Comparison of ENCODE assay signal across 8 cellular contexts in genomic region chr10:133394801-133395221, GRCh38. TPM values are rescaled to one million over a fixed set of nuclear protein-coding genes. Genes with fewer than 3 reads are reported as not detected.
A peak's percentile ranks its signal among the peaks of the same experiment; 100 is the strongest.
DNase-seq lines count a peak whose midpoint lies in the region; ATAC-seq, FAIRE-seq and TF ChIP-seq lines count a peak whose summit lies in the region.

No MANE protein-coding gene starts in this region.

- H3K9me3 Mint-ChIP-seq in CD4-positive, alpha-beta memory T cell, result peaks cover 0 to 2% (median 0%) of the 10 kb centered on the region in 8 donors
- H3K9me3 Mint-ChIP-seq in neural crest cell, result no peaks in the 10 kb centered on the region

- H3K4me2 ChIP-seq in H1 (ENCODE audit: insufficient read depth in 1 of 2, low read depth in 2 of 2, low read length in 2 of 2), result peak overlapping the region; percentile 74 to 82

- no peak for ATAC-seq in Panc1
- ATAC-seq in GM21367 (IDR thresholded peaks at IDR 0.05; ENCODE audit: unreplicated experiment), result no peak
- ATAC-seq in HG03196 (IDR thresholded peaks at IDR 0.05; ENCODE audit: unreplicated experiment), result no peak

- H3K36me3 Mint-ChIP-seq in CD4-positive, alpha-beta memory T cell, result peaks cover 12 to 30% of the 10 kb centered on the region in 2 donors
- peaks cover 13% of the 10 kb centered on the region for H3K36me3 Mint-ChIP-seq in neural crest cell (ENCODE audit: low read depth)

- H3K79me1 ChIP-seq in H1 (ENCODE audit: low read depth, low read length), result peaks cover 7% of the 10 kb centered on the region

- no peak overlapping the region for H3K56ac ChIP-seq in H1 (replicated peaks; ENCODE audit: insufficient read length, low read depth, low read length)

- no peaks in the 10 kb centered on the region for H3K9me3 ChIP-seq in CD4-positive, alpha-beta memory T cell (ENCODE audit: control insufficient read depth in 1 of 2, low read length in 2 of 2)
- H3K9me3 ChIP-seq in Panc1 (ENCODE audit: control insufficient read depth, insufficient read depth, low read depth, low read length), result no peaks in the 10 kb centered on the region
- no peaks in the 10 kb centered on the region for H3K9me3 ChIP-seq in H1 (ENCODE audit: insufficient read depth in 2 of 2, low read depth in 1 of 2, low read length in 1 of 2)

- no peak for TF ChIP-seq EP300 in H1 (IDR thresholded peaks at IDR 0.05; ENCODE audit: borderline replicate concordance in 1 of 2, low read depth in 2 of 2, low read length in 2 of 2)

- H4K8ac ChIP-seq in H1 (ENCODE audit: extremely low read depth, insufficient read depth, low read length), result no peak overlapping the region; the same call in 1 of the 2 replicates

- H2BK12ac ChIP-seq in H1 (ENCODE audit: low read depth, low read length), result no peak overlapping the region

- H4K20me1 ChIP-seq in H1 (replicated peaks in 1 of 2; ENCODE audit: control insufficient read depth in 1 of 2, insufficient read depth in 2 of 2, low read length in 2 of 2), result peaks cover 0 to 3% of the 10 kb centered on the region in 2 experiments

- in situ Hi-C loops in Panc1 (cut with HindIII; ENCODE audit: low pct_unique_long_range_greater_than_20kb, low sequenced_read_pairs), result no loop called here

- peaks cover 0 to 23% of the 10 kb centered on the region in 2 experiments; a peak in 2 of 4 replicates for H3K79me2 ChIP-seq in H1 (ENCODE audit: control insufficient read depth in 1 of 2, insufficient read depth in 2 of 2, low read length in 2 of 2)

- H2AFZ ChIP-seq in H1 (ENCODE audit: low read length), result no peak overlapping the region

- peak overlapping the region; percentile 88 to 95 (median 90) for H3K4me3 Mint-ChIP-seq in CD4-positive, alpha-beta memory T cell
- H3K4me3 Mint-ChIP-seq in neural crest cell, result peak overlapping the region; percentile 94

- peak overlapping the region; percentile 78 for H3K27ac ChIP-seq in CD4-positive, alpha-beta memory T cell (ENCODE audit: low read depth, low read length)
- H3K27ac ChIP-seq in Panc1 (ENCODE audit: low read length) (peak overlapping the region; percentile 99), H1 (ENCODE audit: low read depth, low read length) (0 out of 2 replicates have a peak overlapping the region, but pooled peaks have one; percentile 91)

- no peak overlapping the region for H3K14ac ChIP-seq in H1 (ENCODE audit: insufficient read length)

- no peaks in the 10 kb centered on the region for H3K27me3 ChIP-seq in CD4-positive, alpha-beta memory T cell (ENCODE audit: insufficient read depth, low read length)
- no peaks in the 10 kb centered on the region for H3K27me3 ChIP-seq in Panc1 (ENCODE audit: control insufficient read depth, insufficient read depth, low read length)
- no peaks in the 10 kb centered on the region for H3K27me3 ChIP-seq in H1 (replicated peaks in 1 of 4; ENCODE audit: control insufficient read depth in 3 of 4, extremely low read depth in 1 of 4, insufficient read depth in 3 of 4, low read length in 3 of 4)

- intact Hi-C loops in CD4-positive, alpha-beta memory T cell (cut with micrococcal nuclease), result loop anchor here (1.0 to 5.0 kb wide), 6 partner anchors 17 to 133 kb away; partner anchors contain the start of genes ECHS1, FUOM, TUBGCP2 and ZNF511
- intact Hi-C loops in Panc1 (cut with micrococcal nuclease; ENCODE audit: unreplicated experiment), result no loop called here

- peaks cover 26% of the 10 kb centered on the region for H3K36me3 ChIP-seq in CD4-positive, alpha-beta memory T cell (ENCODE audit: insufficient read depth, low read length)
- H3K36me3 ChIP-seq in Panc1 (ENCODE audit: control insufficient read depth, insufficient read depth, low read length), result peaks cover 7% of the 10 kb centered on the region
- H3K36me3 ChIP-seq in H1 (ENCODE audit: control insufficient read depth in 2 of 4, insufficient read depth in 4 of 4, low read length in 3 of 4), result peaks cover 6 to 33% (median 17%) of the 10 kb centered on the region in 4 experiments; a peak in 7 of 8 replicates

- no peak for TF ChIP-seq RAD21 in H1 (IDR thresholded peaks at IDR 0.05 in 1 of 2, conservative IDR thresholded peaks at IDR 0.05 in 1 of 2; ENCODE audit: low read depth in 2 of 2, low read length in 2 of 2)

- no peak overlapping the region for H2BK5ac ChIP-seq in H1 (ENCODE audit: low read depth, low read length)

- POLR2A ChIA-PET in CD4-positive, alpha-beta memory T cell (lab: Charles Lee; ENCODE audit: partially characterized antibody), result no interaction called here
- POLR2A ChIA-PET in Panc1 (lab: Charles Lee), result interaction anchor here (0.7 kb wide), 1 partner anchor 27 kb away, joined by 26 read pairs; no protein-coding TSS in a partner anchor
- POLR2A ChIA-PET in H1 (lab: Charles Lee; ENCODE audit: partially characterized antibody), result interaction anchor here (0.9 to 6.0 kb wide), 3 partner anchors 16 to 65 kb away, joined by 3 to 25 read pairs (median 3); partner anchors contain the start of gene PAOX

- no peak for TF ChIP-seq CTCF in Panc1 (IDR thresholded peaks at IDR 0.05)
- no peak for TF ChIP-seq CTCF in H1 (IDR thresholded peaks at IDR 0.05; ENCODE audit: control extremely low read depth in 1 of 3, insufficient read depth in 1 of 3, low read depth in 1 of 3, low read length in 3 of 3)
- TF ChIP-seq CTCF in neural crest cell (conservative IDR thresholded peaks at IDR 0.05), result no peak

- peak overlapping the region; percentile 97 for H4K5ac ChIP-seq in H1 (ENCODE audit: insufficient read length, low read depth, low read length)

- peaks cover 2% of the 10 kb centered on the region; the same call in 1 of the 2 replicates for H3K23me2 ChIP-seq in H1 (ENCODE audit: low read depth, low read length)

- H3K4ac ChIP-seq in H1 (replicated peaks; ENCODE audit: insufficient read length, low read depth, low read length), result peak overlapping the region; percentile 27

- no peak for DNase-seq in CD4-positive, alpha-beta memory T cell
- no peak for DNase-seq in Panc1 (ENCODE audit: low read depth, low spot score)
- DNase-seq in H1 (ENCODE audit: low read depth in 1 of 2, low spot score in 2 of 2), result no peak
- no peak for DNase-seq in neural crest cell (ENCODE audit: low read depth, low spot score)
- no peak for DNase-seq in hippocampal formation (lab: John Stamatoyannopoulos, UW)
- no peak for DNase-seq in iPS-NIHi11 (ENCODE audit: low spot score)

- WGBS in H1 (ENCODE audit: extremely low coverage in 1 of 2, insufficient coverage in 1 of 2, insufficient read length in 1 of 2, insufficient replicate concordance in 2 of 2, low coverage in 1 of 2, low lambda C conversion rate in 2 of 2, missing lambda C conversion rate in 1 of 2), 2 experiments, result 48% methylated on average over 21 of the region's 21 CpGs; no CpG with 5 or more reads in 1 of the 2 experiments

- BruUV-seq in Panc1 (replicated peaks; lab: Mats Ljungman, UMichigan), result TSS peak; percentile 66

- no peak overlapping the region for H3K23ac ChIP-seq in H1 (ENCODE audit: insufficient read length)

- no peaks in the 10 kb centered on the region for H3K27me3 Mint-ChIP-seq in CD4-positive, alpha-beta memory T cell
- H3K27me3 Mint-ChIP-seq in neural crest cell (ENCODE audit: low read depth), result no peaks in the 10 kb centered on the region

- H2BK120ac ChIP-seq in H1 (replicated peaks; ENCODE audit: low read depth, low read length), result no peak overlapping the region

- H3K9ac ChIP-seq in H1 (replicated peaks in 1 of 4; ENCODE audit: extremely low read depth in 1 of 4, low read depth in 3 of 4, low read length in 3 of 4), result peak overlapping the region in 3 of 4 experiments; percentile 74 to 91 (median 90); a peak in 5 of 7 replicates

- no peak overlapping the region; the same call in none of the 2 replicates for H3K18ac ChIP-seq in H1 (ENCODE audit: extremely low read depth, low read length)

- H3K4me1 Mint-ChIP-seq in CD4-positive, alpha-beta memory T cell, result peaks cover 26 to 66% (median 41%) of the 10 kb centered on the region in 4 donors
- peaks cover 17% of the 10 kb centered on the region for H3K4me1 Mint-ChIP-seq in neural crest cell

- H3K4me3 ChIP-seq in CD4-positive, alpha-beta memory T cell (ENCODE audit: low read length in 2 of 2), result peak overlapping the region; percentile 69 to 89
- H3K4me3 ChIP-seq in Panc1 (ENCODE audit: low read depth in 2 of 2, low read length in 2 of 2) (peak overlapping the region; percentile 88 to 99), H1 (ENCODE audit: extremely low read depth in 1 of 4, insufficient read depth in 2 of 4, low read depth in 3 of 4, low read length in 4 of 4) (peak overlapping the region; percentile 75 to 93 (median 92))

- no peak overlapping the region for H2BK15ac ChIP-seq in H1 (ENCODE audit: low read length)

- CTCF ChIA-PET in CD4-positive, alpha-beta memory T cell (lab: Charles Lee; ENCODE audit: partially characterized antibody), result interaction anchor here (1.7 kb wide), 1 partner anchor 65 kb away, joined by 6 read pairs; no protein-coding TSS in a partner anchor
- CTCF ChIA-PET in Panc1 (lab: Charles Lee), result interaction anchor here (0.6 to 1.3 kb wide), 2 partner anchors 65 to 1091 kb away, joined by 3 read pairs; no protein-coding TSS in a partner anchor
- CTCF ChIA-PET in H1 (lab: Charles Lee; ENCODE audit: partially characterized antibody), result no interaction called here

- no peak for TF ChIP-seq POLR2A in H1 (IDR thresholded peaks at IDR 0.05; ENCODE audit: control extremely low read depth in 1 of 2, low read depth in 2 of 2, low read length in 2 of 2)

- H2AK5ac ChIP-seq in H1 (ENCODE audit: low read depth, low read length), result no peak overlapping the region

- peak overlapping the region; percentile 80 to 94 (median 88) for H3K27ac Mint-ChIP-seq in CD4-positive, alpha-beta memory T cell
- H3K27ac Mint-ChIP-seq in neural crest cell (ENCODE audit: unreplicated experiment), result peak overlapping the region; percentile 97

- FAIRE-seq in H1 (lab: Jason Lieb, UNC), result no peak

- H3K4me1 ChIP-seq in CD4-positive, alpha-beta memory T cell (ENCODE audit: insufficient read depth, low read length), result peaks cover 54% of the 10 kb centered on the region
- H3K4me1 ChIP-seq in Panc1 (ENCODE audit: control insufficient read depth, insufficient read depth, low read length) (peaks cover 13% of the 10 kb centered on the region), H1 (replicated peaks in 1 of 4; ENCODE audit: control insufficient read depth in 3 of 4, insufficient read depth in 4 of 4, low read length in 3 of 4) (peaks cover 0 to 3% (median 0%) of the 10 kb centered on the region in 4 experiments; a peak in 3 of 7 replicates)

- no peak overlapping the region for H4K91ac ChIP-seq in H1 (replicated peaks; ENCODE audit: insufficient read length, low read length)

- H2BK20ac ChIP-seq in H1 (ENCODE audit: low read length), result no peak overlapping the region

RNA-seq across cellular contexts. Expression of gene MTG1, which starts 0.9 kb away (rescaled TPM):
- 10 to 100 TPM; 64.8 to 65.4 TPM for total RNA-seq in CD4-positive, alpha-beta memory T cell
- polyA plus RNA-seq in CD4-positive, alpha-beta memory T cell, result 10 to 100 TPM; 32.6 to 37.0 TPM
- total RNA-seq in Panc1 (2021; ENCODE audit: unreplicated experiment) (96.4 TPM), neural crest cell (104 and 105 TPM in 2 replicates)
- 98.2 TPM for polyA plus RNA-seq in Panc1 (2012; ENCODE audit: insufficient read length)
- 56.6 and 57.8 TPM in 2 replicates for total RNA-seq in H1 (2021; fragmentation: NEBNext Ultra II Directional; extraction: Animal tissue kit (Norgen Biotek cat#: 25700))
- polyA plus RNA-seq in H1 (2011; rRNA removed), result 81.6 and 97.2 TPM in 2 replicates
- 119 TPM for polyA plus RNA-seq in H1 (2011; cell fraction: cytosol; rRNA removed)
- 159 TPM for polyA plus RNA-seq in H1 (2011; cell fraction: nucleus; rRNA removed)
- 58.2 to 80.0 TPM (median 65.1 TPM) in 4 replicates for polyA plus RNA-seq in H1 (2012, experiment 1 of 2)
- polyA plus RNA-seq in H1 (2012, experiment 2 of 2), result 65.0 TPM
- polyA plus RNA-seq in H1 (2013, experiment 1 of 2), result 49.7 TPM
- polyA plus RNA-seq in H1 (2013, experiment 2 of 2), result 44.0 TPM
- polyA minus RNA-seq in H1 (2011; rRNA and poly(A)+ RNA removed), result 52.2 and 67.8 TPM in 2 replicates
- polyA minus RNA-seq in H1 (2011; cell fraction: cytosol; rRNA and poly(A)+ RNA removed), result 40.6 TPM
- polyA minus RNA-seq in H1 (2011; cell fraction: nucleus; rRNA and poly(A)+ RNA removed), result 52.3 TPM

RNA-seq across cellular contexts. Expression of gene PAOX, which starts 15.7 kb away (rescaled TPM):
- total RNA-seq in CD4-positive, alpha-beta memory T cell, result 1 to 10 TPM; 9.1 to 9.5 TPM
- polyA plus RNA-seq in CD4-positive, alpha-beta memory T cell, result 10 to 100 TPM in 1 of 2 donors, 1 to 10 TPM in 1; 7.6 to 10.3 TPM
- total RNA-seq in Panc1 (2021; ENCODE audit: unreplicated experiment) (9.3 TPM), neural crest cell (8.8 and 9.7 TPM in 2 replicates)
- polyA plus RNA-seq in Panc1 (2012; ENCODE audit: insufficient read length), result 11.0 TPM
- 4.2 and 4.3 TPM in 2 replicates for total RNA-seq in H1 (2021; fragmentation: NEBNext Ultra II Directional; extraction: Animal tissue kit (Norgen Biotek cat#: 25700))
- polyA plus RNA-seq in H1 (2011; rRNA removed), result 3.7 and 6.5 TPM in 2 replicates
- polyA plus RNA-seq in H1 (2011; cell fraction: cytosol; rRNA removed), result 4.5 TPM
- polyA plus RNA-seq in H1 (2011; cell fraction: nucleus; rRNA removed), result 7.1 TPM
- 3.9 to 5.0 TPM (median 4.5 TPM) in 4 replicates for polyA plus RNA-seq in H1 (2012, experiment 1 of 2)
- 4.7 TPM for polyA plus RNA-seq in H1 (2012, experiment 2 of 2)
- 2.6 TPM for polyA plus RNA-seq in H1 (2013, experiment 1 of 2)
- polyA plus RNA-seq in H1 (2013, experiment 2 of 2), result 2.5 TPM
- 2.3 and 2.9 TPM in 2 replicates for polyA minus RNA-seq in H1 (2011; rRNA and poly(A)+ RNA removed)
- 2.6 TPM for polyA minus RNA-seq in H1 (2011; cell fraction: cytosol; rRNA and poly(A)+ RNA removed)
- 3.4 TPM for polyA minus RNA-seq in H1 (2011; cell fraction: nucleus; rRNA and poly(A)+ RNA removed)

RNA-seq across cellular contexts. Expression of gene ECHS1, which starts 21.7 kb away (rescaled TPM):
- 10 to 100 TPM; 29.7 to 30.6 TPM for total RNA-seq in CD4-positive, alpha-beta memory T cell
- 100 to 1,000 TPM in 1 of 2 donors, 10 to 100 TPM in 1; 81.4 to 117 TPM for polyA plus RNA-seq in CD4-positive, alpha-beta memory T cell
- total RNA-seq in Panc1 (2021; ENCODE audit: unreplicated experiment), result 165 TPM
- 226 TPM for polyA plus RNA-seq in Panc1 (2012; ENCODE audit: insufficient read length)
- total RNA-seq in H1 (2021; fragmentation: NEBNext Ultra II Directional; extraction: Animal tissue kit (Norgen Biotek cat#: 25700)), result 101 and 108 TPM in 2 replicates
- polyA plus RNA-seq in H1 (2011; rRNA removed), result 41.7 and 52.2 TPM in 2 replicates
- polyA plus RNA-seq in H1 (2011; cell fraction: cytosol; rRNA removed), result 45.6 TPM
- polyA plus RNA-seq in H1 (2011; cell fraction: nucleus; rRNA removed), result 57.4 TPM
- 89.7 to 117 TPM (median 107 TPM) in 4 replicates for polyA plus RNA-seq in H1 (2012, experiment 1 of 2)
- polyA plus RNA-seq in H1 (2012, experiment 2 of 2), result 170 TPM
- 78.8 TPM for polyA plus RNA-seq in H1 (2013, experiment 1 of 2)
- 83.3 TPM for polyA plus RNA-seq in H1 (2013, experiment 2 of 2)
- polyA minus RNA-seq in H1 (2011; rRNA and poly(A)+ RNA removed), result 23.2 and 29.4 TPM in 2 replicates
- polyA minus RNA-seq in H1 (2011; cell fraction: cytosol; rRNA and poly(A)+ RNA removed), result 33.2 TPM
- 10.3 TPM for polyA minus RNA-seq in H1 (2011; cell fraction: nucleus; rRNA and poly(A)+ RNA removed)
- 98.1 and 103 TPM in 2 replicates for total RNA-seq in neural crest cell

RNA-seq across cellular contexts. Expression of gene SPRN, which starts 29.6 kb away (rescaled TPM):
- not detected for total RNA-seq in CD4-positive, alpha-beta memory T cell
- under 1 TPM; 0.14 to 0.26 TPM for polyA plus RNA-seq in CD4-positive, alpha-beta memory T cell
- total RNA-seq in Panc1 (2021; ENCODE audit: unreplicated experiment) (0.64 TPM), neural crest cell (0.37 and 0.48 TPM in 2 replicates)
- 7.3 TPM for polyA plus RNA-seq in Panc1 (2012; ENCODE audit: insufficient read length)
- 0.24 and 0.42 TPM in 2 replicates for total RNA-seq in H1 (2021; fragmentation: NEBNext Ultra II Directional; extraction: Animal tissue kit (Norgen Biotek cat#: 25700))
- polyA plus RNA-seq in H1 (2011; rRNA removed), result 0.23 and 0.30 TPM in 2 replicates
- 0.14 TPM for polyA plus RNA-seq in H1 (2011; cell fraction: cytosol; rRNA removed)
- 0.16 TPM for polyA plus RNA-seq in H1 (2011; cell fraction: nucleus; rRNA removed)
- polyA plus RNA-seq in H1 (2012, experiment 1 of 2), result 1.5 to 2.9 TPM (median 1.9 TPM) in 4 replicates
- 1.6 TPM for polyA plus RNA-seq in H1 (2012, experiment 2 of 2)
- polyA plus RNA-seq in H1 (2013, experiment 1 of 2), result 0.22 TPM
- 0.29 TPM for polyA plus RNA-seq in H1 (2013, experiment 2 of 2)
- 0.09 and 0.29 TPM in 2 replicates for polyA minus RNA-seq in H1 (2011; rRNA and poly(A)+ RNA removed)
- polyA minus RNA-seq in H1 (2011; cell fraction: cytosol; rRNA and poly(A)+ RNA removed), result not detected
- polyA minus RNA-seq in H1 (2011; cell fraction: nucleus; rRNA and poly(A)+ RNA removed), result 0.60 TPM

RNA-seq across cellular contexts. Expression of gene FUOM, which starts 37.0 kb away (rescaled TPM):
- 10 to 100 TPM; 17.1 to 18.1 TPM for total RNA-seq in CD4-positive, alpha-beta memory T cell
- polyA plus RNA-seq in CD4-positive, alpha-beta memory T cell, result 10 to 100 TPM; 15.6 to 16.3 TPM
- total RNA-seq in Panc1 (2021; ENCODE audit: unreplicated experiment) (39.6 TPM), neural crest cell (18.1 and 18.3 TPM in 2 replicates)
- 43.2 TPM for polyA plus RNA-seq in Panc1 (2012; ENCODE audit: insufficient read length)
- 21.1 and 22.0 TPM in 2 replicates for total RNA-seq in H1 (2021; fragmentation: NEBNext Ultra II Directional; extraction: Animal tissue kit (Norgen Biotek cat#: 25700))
- 30.4 and 41.6 TPM in 2 replicates for polyA plus RNA-seq in H1 (2011; rRNA removed)
- 34.4 TPM for polyA plus RNA-seq in H1 (2011; cell fraction: cytosol; rRNA removed)
- 40.7 TPM for polyA plus RNA-seq in H1 (2011; cell fraction: nucleus; rRNA removed)
- polyA plus RNA-seq in H1 (2012, experiment 1 of 2), result 14.1 to 21.4 TPM (median 19.5 TPM) in 4 replicates
- 31.3 TPM for polyA plus RNA-seq in H1 (2012, experiment 2 of 2)
- polyA plus RNA-seq in H1 (2013, experiment 1 of 2), result 26.0 TPM
- polyA plus RNA-seq in H1 (2013, experiment 2 of 2), result 24.2 TPM
- polyA minus RNA-seq in H1 (2011; rRNA and poly(A)+ RNA removed), result 3.3 and 4.7 TPM in 2 replicates
- 13.8 TPM for polyA minus RNA-seq in H1 (2011; cell fraction: cytosol; rRNA and poly(A)+ RNA removed)
- polyA minus RNA-seq in H1 (2011; cell fraction: nucleus; rRNA and poly(A)+ RNA removed), result 49.8 TPM
